Comparison of ENCODE assay signal across 18 cellular contexts in genomic region chr10:60461688-60462087, GRCh38.
DNase-seq lines count a peak whose midpoint lies in the region; ATAC-seq and TF ChIP-seq lines count a peak whose summit lies in the region.
"Had no signal": no experiment of that assay in that cellular context is flagged by ENCODE, and none has a peak within 500 bp of the region (broad histone marks: within the 10 kb centered on the region; RNA-seq: fewer than 3 reads in every experiment).

No MANE protein-coding gene starts in this region.

- no peak overlapping the region for H3K23ac ChIP-seq in neuronal stem cell (ENCODE audit: low read depth, low read length, poor library complexity)

- H4K91ac ChIP-seq in neuronal stem cell (ENCODE audit: low read depth, low read length, poor library complexity), result no peak overlapping the region

- H3K79me2 ChIP-seq in GM23338 (replicated peaks; ENCODE audit: insufficient read depth), result no peaks in the 10 kb centered on the region

- H3K9me3 Mint-ChIP-seq in GM23338, result no peaks in the 10 kb centered on the region
- H3K9me3 Mint-ChIP-seq in WTC11, result no peaks in the 10 kb centered on the region
- no peaks in the 10 kb centered on the region for H3K9me3 Mint-ChIP-seq in T-helper 2 cell treated with Interferon-gamma antibody and Interleukin-4, amounts not matched to agents 5 μg/mL and 100 μg/mL, for 36 hours
- H3K9me3 Mint-ChIP-seq: brain; CD4-positive, CD25-positive, alpha-beta regulatory T cell; IgD-negative memory B cell; stimulated activated memory B cell treated with anti-CD40 and anti-IgM and Interleukin-4, amounts not matched to agents 10 μg/mL and 1 μg/mL and 100 μg/mL, for 72 hours had no signal

- no peak overlapping the region for H3K4me3 Mint-ChIP-seq in GM23338
- H3K4me3 Mint-ChIP-seq in WTC11, result no peak overlapping the region
- no peak overlapping the region for H3K4me3 Mint-ChIP-seq in T-helper 2 cell treated with Interferon-gamma antibody and Interleukin-4, amounts not matched to agents 5 μg/mL and 100 μg/mL, for 36 hours
- H3K4me3 Mint-ChIP-seq: brain; CD4-positive, CD25-positive, alpha-beta regulatory T cell; stimulated activated memory B cell treated with anti-CD40 and anti-IgM and Interleukin-4, amounts not matched to agents 10 μg/mL and 1 μg/mL and 100 μg/mL, for 72 hours had no signal

- H3K4me1 Mint-ChIP-seq in GM23338 (peaks cover 10% of the 10 kb centered on the region; the same call in 2 of the 3 replicates), WTC11 (peaks cover 6% of the 10 kb centered on the region)
- H3K4me1 Mint-ChIP-seq in T-helper 2 cell treated with Interferon-gamma antibody and Interleukin-4, amounts not matched to agents 5 μg/mL and 100 μg/mL, for 36 hours (ENCODE audit: low read depth), result peaks cover 2% of the 10 kb centered on the region
- H3K4me1 Mint-ChIP-seq: CD4-positive, CD25-positive, alpha-beta regulatory T cell had no signal

- H2AFZ ChIP-seq in GM23338, result no peak overlapping the region
- H2AFZ ChIP-seq in neuronal stem cell (ENCODE audit: low read length), result no peak overlapping the region

- H3K27ac ChIP-seq in GM23338 (ENCODE audit: low read depth), result no peak overlapping the region
- no peak overlapping the region for H3K27ac ChIP-seq in neuronal stem cell (replicated peaks; ENCODE audit: low read length)
- no peak overlapping the region for H3K27ac ChIP-seq in vagina

- no peaks in the 10 kb centered on the region for H3K36me3 Mint-ChIP-seq in GM23338 (ENCODE audit: low read depth)
- no peaks in the 10 kb centered on the region for H3K36me3 Mint-ChIP-seq in WTC11
- H3K36me3 Mint-ChIP-seq in T-helper 2 cell treated with Interferon-gamma antibody and Interleukin-4, amounts not matched to agents 5 μg/mL and 100 μg/mL, for 36 hours (ENCODE audit: low read depth), result no peaks in the 10 kb centered on the region
- H3K36me3 Mint-ChIP-seq: CD4-positive, CD25-positive, alpha-beta regulatory T cell had no signal

- H4K20me1 ChIP-seq in GM23338 (replicated peaks; ENCODE audit: insufficient read depth), result no peaks in the 10 kb centered on the region

- CTCF ChIA-PET in WTC11 (lab: Charles Lee), result no interaction called here

- no peak overlapping the region for H2BK120ac ChIP-seq in neuronal stem cell (ENCODE audit: low read depth, low read length)

- H4K8ac ChIP-seq in neuronal stem cell (ENCODE audit: low read depth, low read length), result no peak overlapping the region

- DNase-seq in GM23338 (ENCODE audit: low spot score) (peak; percentile 22), NB4 (ENCODE audit: low read depth) (peak; percentile 65), WTC11 (ENCODE audit: low spot score) (no peak), neuronal stem cell (ENCODE audit: low spot score) (peak; percentile 42), vagina (ENCODE audit: extremely low spot score in 2 of 2) (no peak), GOT3 (lab: John Stamatoyannopoulos, UW) (no peak)
- DNase-seq in T-helper 2 cell treated with Interferon-gamma antibody and Interleukin-4, amounts not matched to agents 5 μg/mL and 100 μg/mL, for 36 hours (ENCODE audit: low spot score), result no peak
- DNase-seq: activated CD4-positive, alpha-beta T cell treated with anti-CD3 and anti-CD28 coated beads for 1 hour; activated CD8-positive, alpha-beta memory T cell treated with anti-CD3 and anti-CD28 coated beads for 24 hours; activated T-cell treated with anti-CD3 and anti-CD28 coated beads, Interleukin-2, amount 50 U/mL, for 1 hour; CD4-positive, CD25-positive, alpha-beta regulatory T cell; effector CD8-positive, alpha-beta T cell; NCI-H510A; right cardiac atrium; stimulated activated CD4-positive, alpha-beta T cell treated with anti-CD3 and anti-CD28 coated beads, Interleukin-4, amount 100 ng/mL, for 1 hour had no signal

- H3K79me1 ChIP-seq in neuronal stem cell (ENCODE audit: low read depth, low read length), result no peaks in the 10 kb centered on the region

- intact Hi-C loops in vagina (cut with DNase I), result no loop called here

- no peak overlapping the region for H3K4me3 ChIP-seq in GM23338
- no peak overlapping the region for H3K4me3 ChIP-seq in NB4 (ENCODE audit: low read depth, low read length)
- H3K4me3 ChIP-seq in neuronal stem cell (ENCODE audit: low read length in 2 of 2), result no peak overlapping the region
- H3K4me3 ChIP-seq in vagina, result no peak overlapping the region

- peak; percentile 49; the same call in 2 of the 3 replicates for ATAC-seq in GM23338
- ATAC-seq in WTC11, result peak; percentile 30; the same call in 1 of the 2 replicates
- ATAC-seq: right cardiac atrium; stimulated activated memory B cell treated with anti-CD40 and anti-IgM and Interleukin-4, amounts not matched to agents 10 μg/mL and 1 μg/mL and 100 μg/mL, for 72 hours had no signal

- POLR2A ChIA-PET in WTC11 (lab: Charles Lee), result no interaction called here

- H3K27me3 ChIP-seq in GM23338 (ENCODE audit: insufficient read depth) (no peaks in the 10 kb centered on the region), neuronal stem cell (ENCODE audit: control insufficient read depth in 3 of 3, insufficient read depth in 3 of 3, low read depth in 1 of 3, low read length in 3 of 3) (no peaks in the 10 kb centered on the region), vagina (no peaks in the 10 kb centered on the region)

- no peak overlapping the region for H2BK5ac ChIP-seq in neuronal stem cell (ENCODE audit: low read length)

- H3K9ac ChIP-seq in neuronal stem cell (ENCODE audit: low read depth, low read length, poor library complexity), result no peak overlapping the region

- no peak overlapping the region for H2BK15ac ChIP-seq in neuronal stem cell (ENCODE audit: low read length)

- no peak overlapping the region for H2AK5ac ChIP-seq in neuronal stem cell (ENCODE audit: low read depth, low read length)

- H3K27me3 Mint-ChIP-seq in GM23338 (ENCODE audit: insufficient read depth, low read depth, poor library complexity) (no peaks in the 10 kb centered on the region), WTC11 (ENCODE audit: low read depth) (no peaks in the 10 kb centered on the region)
- no peaks in the 10 kb centered on the region for H3K27me3 Mint-ChIP-seq in T-helper 2 cell treated with Interferon-gamma antibody and Interleukin-4, amounts not matched to agents 5 μg/mL and 100 μg/mL, for 36 hours (ENCODE audit: low read depth)
- H3K27me3 Mint-ChIP-seq: brain; CD4-positive, CD25-positive, alpha-beta regulatory T cell; IgD-negative memory B cell; stimulated activated memory B cell treated with anti-CD40 and anti-IgM and Interleukin-4, amounts not matched to agents 10 μg/mL and 1 μg/mL and 100 μg/mL, for 72 hours had no signal

- no CpG with 5 or more reads among the region's 7 CpGs for WGBS in neuronal stem cell (ENCODE audit: extremely low coverage in 2 of 2, insufficient read length in 2 of 2, insufficient replicate concordance in 1 of 2), 2 donors

- no peak overlapping the region for H3K18ac ChIP-seq in neuronal stem cell (ENCODE audit: low read length)

- H3K4me1 ChIP-seq in GM23338 (ENCODE audit: insufficient read depth), result no peaks in the 10 kb centered on the region
- H3K4me1 ChIP-seq in neuronal stem cell (ENCODE audit: control insufficient read depth in 2 of 2, insufficient read depth in 1 of 2, low read depth in 1 of 2, low read length in 2 of 2), result peaks cover 9 to 13% of the 10 kb centered on the region in 2 donors
- peaks cover 8% of the 10 kb centered on the region for H3K4me1 ChIP-seq in vagina

- H2BK12ac ChIP-seq in neuronal stem cell (ENCODE audit: low read length), result no peak overlapping the region

- H3K9me2 ChIP-seq in GM23338 (ENCODE audit: insufficient read depth), result no peaks in the 10 kb centered on the region

- TF ChIP-seq CTCF in GM23338 (conservative IDR thresholded peaks at IDR 0.05; ENCODE audit: low read depth in 2 of 2) (no peak), NB4 (IDR thresholded peaks at IDR 0.05; ENCODE audit: low read depth, low read length) (no peak), WTC11 (IDR thresholded peaks at IDR 0.05) (no peak), vagina (IDR thresholded peaks at IDR 0.05) (no peak)

- no peak overlapping the region for H3K4me2 ChIP-seq in GM23338
- no peak overlapping the region for H3K4me2 ChIP-seq in neuronal stem cell (ENCODE audit: insufficient read depth, low read length, poor library complexity, severe bottlenecking)

- H3F3A ChIP-seq in GM23338 (replicated peaks; ENCODE audit: low read depth), result no peaks in the 10 kb centered on the region

- no peak overlapping the region for H3K4ac ChIP-seq in neuronal stem cell (ENCODE audit: low read length)

- no peaks in the 10 kb centered on the region for H3K36me3 ChIP-seq in GM23338 (ENCODE audit: insufficient read depth)
- no peaks in the 10 kb centered on the region for H3K36me3 ChIP-seq in neuronal stem cell (replicated peaks in 1 of 2; ENCODE audit: control insufficient read depth in 2 of 2, insufficient read depth in 2 of 2, low read length in 2 of 2)
- H3K36me3 ChIP-seq in vagina, result no peaks in the 10 kb centered on the region

- H3K9me3 ChIP-seq in neuronal stem cell (replicated peaks in 1 of 2; ENCODE audit: control insufficient read depth in 2 of 2, insufficient read depth in 1 of 2, low read depth in 1 of 2, low read length in 2 of 2), result no peaks in the 10 kb centered on the region
- H3K9me3 ChIP-seq in vagina, result no peaks in the 10 kb centered on the region

- TF ChIP-seq POLR2A in NB4 (IDR thresholded peaks at IDR 0.05; ENCODE audit: extremely low read depth, insufficient read length), result no peak
- no peak for TF ChIP-seq POLR2A in vagina (IDR thresholded peaks at IDR 0.05)

- H3K27ac Mint-ChIP-seq in GM23338 (no peak overlapping the region), WTC11 (no peak overlapping the region)
- no peak overlapping the region for H3K27ac Mint-ChIP-seq in T-helper 2 cell treated with Interferon-gamma antibody and Interleukin-4, amounts not matched to agents 5 μg/mL and 100 μg/mL, for 36 hours
- H3K27ac Mint-ChIP-seq: brain; CD4-positive, CD25-positive, alpha-beta regulatory T cell; IgD-negative memory B cell; stimulated activated memory B cell treated with anti-CD40 and anti-IgM and Interleukin-4, amounts not matched to agents 10 μg/mL and 1 μg/mL and 100 μg/mL, for 72 hours had no signal

- H3K14ac ChIP-seq in neuronal stem cell (ENCODE audit: low read length), result no peak overlapping the region

TF ChIP-seq in GM23338, 12 proteins besides CTCF, POLR2A, EP300 and RAD21 (continues in another document):
- TF ChIP-seq NANOG (IDR thresholded peaks at IDR 0.05; ENCODE audit: borderline replicate concordance), result no peak
- TF ChIP-seq JUNB (IDR thresholded peaks at IDR 0.05; ENCODE audit: unreplicated experiment), result no peak

TF ChIP-seq in WTC11, 78 proteins besides CTCF, POLR2A, EP300 and RAD21 (continues in another document):
- TF ChIP-seq PREB (CRISPR knock-in tag; IDR thresholded peaks at IDR 0.05; ENCODE audit: borderline replicate concordance) (no peak), NFYB (CRISPR knock-in tag; conservative IDR thresholded peaks at IDR 0.05; ENCODE audit: low read depth) (no peak)

Comparison
In these comparisons a context has a peak if more than half of its experiments do, and no peak if none do; other contexts are left out.
1. DNase-seq: peak in GM23338 (single experiment), NB4 (single experiment) and neuronal stem cell (single experiment); none in WTC11 (single experiment), vagina (0 of 2), T-helper 2 cell treated with Interferon-gamma antibody and Interleukin-4, amounts not matched to agents 5 μg/mL and 100 μg/mL, for 36 hours (single experiment) and GOT3 (single experiment).